Comparison of ENCODE assay signal across 33 cellular contexts in the genomic region with DNA sequence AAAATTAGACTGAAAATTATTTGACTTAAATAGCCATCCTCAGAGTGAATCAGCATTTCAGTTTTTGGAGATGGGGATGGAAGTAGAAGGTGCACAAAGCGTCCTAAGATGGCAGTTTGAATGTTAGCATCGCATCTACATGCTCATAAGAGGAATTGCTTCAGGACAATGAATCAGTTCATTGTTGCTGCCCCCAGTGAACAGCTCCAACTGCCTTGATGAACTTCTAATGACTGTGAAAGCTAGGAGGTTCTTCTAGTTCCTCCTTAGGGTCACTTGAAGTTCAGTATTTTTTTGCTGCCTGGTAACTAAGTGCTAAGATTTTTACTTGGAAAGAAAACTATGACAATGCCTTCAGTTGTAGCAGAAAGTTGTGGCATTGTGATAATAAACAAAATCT.
"Had no signal": no experiment of that assay in that cellular context is flagged by ENCODE, and none has a peak within 500 bp of the region (broad histone marks: within the 10 kb centered on the region; RNA-seq: fewer than 3 reads in every experiment).

No MANE protein-coding gene starts in this region.

- FAIRE-seq: endometrium, frontal cortex, small intestine had no signal

- DNase-seq: activated CD4-positive, alpha-beta memory T cell treated with anti-CD3 and anti-CD28 coated beads, Interleukin-2, amount 10 ng/mL, durations not matched to agents 7 days and 5 days; activated CD4-positive, alpha-beta T cell treated with anti-CD3 and anti-CD28 coated beads, Interleukin-2, amount 10 ng/mL, durations not matched to agents 7 days and 5 days; activated CD4-positive, CD25-positive, alpha-beta regulatory T cell treated with anti-CD3 and anti-CD28 coated beads, Interleukin-2, amount 50 U/mL, for 72 hours; activated CD8-positive, alpha-beta memory T cell treated with anti-CD3 and anti-CD28 coated beads, Interleukin-2, amount 50 U/mL, for 48 hours; activated gamma-delta T cell; activated naive CD4-positive, alpha-beta T cell treated with anti-CD3 and anti-CD28 coated beads, Interleukin-2, amount 10 ng/mL, durations not matched to agents 7 days and 5 days; activated naive CD8-positive, alpha-beta T cell treated with anti-CD3 and anti-CD28 coated beads, Interleukin-2, amount 10 ng/mL, durations not matched to agents 7 days and 5 days; activated T-cell treated with anti-CD3 and anti-CD28 coated beads, Interleukin-2, amount 50 U/mL, for 24 hours; cerebellar nuclear complex; colonic mucosa; effector CD8-positive, alpha-beta T cell; esophagus squamous epithelium; glutamatergic neuron; islet precursor cell; left ventricle myocardium inferior; mesendoderm; natural killer cell; occipital lobe; psoas muscle; sigmoid colon; small intestine; stimulated activated CD4-positive, alpha-beta T cell treated with anti-CD3 and anti-CD28 coated beads, Interleukin-4, amount 100 ng/mL, for 4 hours; stimulated activated CD8-positive, alpha-beta memory T cell treated with anti-CD3 and anti-CD28 coated beads, Interleukin-4, amount 100 ng/mL, for 48 hours; stomach; thyroid gland; upper lobe of left lung had no signal

- H3K36me3 ChIP-seq: ascending aorta, cardiac muscle cell, colonic mucosa, esophagus squamous epithelium, left ventricle myocardium inferior, neural progenitor cell, sigmoid colon, stomach, thyroid gland, upper lobe of left lung, vagina had no signal

- H3K27me3 ChIP-seq: ascending aorta, cardiac muscle cell, colonic mucosa, neural progenitor cell, sigmoid colon, stomach, thyroid gland, upper lobe of left lung, vagina had no signal

- H3K4me3 ChIP-seq: ascending aorta, cardiac muscle cell, colonic mucosa, esophagus squamous epithelium, left ventricle myocardium inferior, lung, neural progenitor cell, psoas muscle, sigmoid colon, stomach, thyroid gland, upper lobe of left lung, vagina had no signal
